Comparison of ENCODE assay signal across 26 cellular contexts in genomic region chr7:108643136-108643535, GRCh38.
"Had no signal": no experiment of that assay in that cellular context is flagged by ENCODE, and none has a peak within 500 bp of the region (broad histone marks: within the 10 kb centered on the region; RNA-seq: fewer than 3 reads in every experiment).

No MANE protein-coding gene starts in this region.

- H3K27ac ChIP-seq: adrenal gland, SK-N-MC had no signal

- FAIRE-seq: colon, TTC549 had no signal

- DNase-seq: activated CD4-positive, alpha-beta memory T cell treated with anti-CD3 and anti-CD28 coated beads, Interleukin-2, amount 10 ng/mL, durations not matched to agents 7 days and 5 days; activated CD4-positive, alpha-beta T cell treated with anti-CD3 and anti-CD28 coated beads, Interleukin-2, amount 10 ng/mL, durations not matched to agents 7 days and 5 days; activated CD4-positive, CD25-positive, alpha-beta regulatory T cell; activated naive CD4-positive, alpha-beta T cell treated with anti-CD3 and anti-CD28 coated beads, Interleukin-2, amount 50 U/mL, for 16 hours; activated naive CD8-positive, alpha-beta T cell treated with anti-CD3 and anti-CD28 coated beads, Interleukin-2, amount 10 ng/mL, durations not matched to agents 7 days and 5 days; adrenal gland; anterior cingulate cortex; cerebellar nuclear complex; Kasumi-1; NCI-H1048; NCI-H146; NCI-H187 treated with DMSO at 0.1 percent for 48 hours; NCI-H2081 treated with DMSO at 0.1 percent for 48 hours; NCI-H2171 treated with DMSO at 0.1 percent for 48 hours; NCI-H226; NCI-H526; OCI-M1; RPMI8226; T-cell; T-helper 2 cell; T1000 had no signal

- ATAC-seq: Panc1, Right ventricle myocardium inferior, T-cell had no signal

- H3K4me3 ChIP-seq: adrenal gland, SK-N-MC had no signal

- H3K9me3 ChIP-seq: adrenal gland had no signal

- H3K4me1 ChIP-seq: adrenal gland had no signal
